28 cellular contexts compared by ENCODE assay signal in the genomic region with DNA sequence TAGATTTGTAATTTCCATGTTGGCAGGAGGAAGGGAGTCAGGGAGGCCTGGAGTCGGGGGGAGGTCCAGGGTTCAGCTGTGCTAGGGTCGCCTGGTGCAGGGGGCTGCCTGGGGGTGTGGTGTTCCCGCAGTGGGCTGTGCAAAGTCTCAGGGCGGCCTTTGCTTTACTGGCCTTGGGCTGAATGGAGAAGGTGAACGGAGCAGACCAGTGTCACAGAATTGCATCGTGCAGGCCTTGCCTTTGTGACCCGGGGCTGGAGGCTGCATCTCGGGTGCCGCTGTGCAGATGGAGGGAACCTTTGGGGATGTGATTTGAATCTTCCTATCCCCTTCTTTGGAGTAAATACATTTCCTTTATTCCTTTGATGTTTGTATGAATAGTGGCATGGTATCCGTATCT. TPM values are rescaled to one million over a fixed set of nuclear protein-coding genes. Genes with fewer than 3 reads are reported as not detected.
"Had no signal": no experiment of that assay in that cellular context is flagged by ENCODE, and none has a peak within 500 bp of the region (broad histone marks: within the 10 kb centered on the region; RNA-seq: fewer than 3 reads in every experiment).

No MANE protein-coding gene starts in this region.

- H3K27ac ChIP-seq: KMS-11, SJCRH30, SK-N-MC, WERI-Rb-1 had no signal

- FAIRE-seq: bronchial epithelial cell had no signal

- H3K36me3 ChIP-seq: SJCRH30, WERI-Rb-1 had no signal

- ATAC-seq: activated CD8-positive, alpha-beta memory T cell treated with anti-CD3 and anti-CD28 coated beads, Interleukin-2, amount 10 ng/mL, durations not matched to agents 7 days and 5 days; activated naive CD8-positive, alpha-beta T cell treated with anti-CD3 and anti-CD28 coated beads, Interleukin-2, amount 50 U/mL, for 24 hours had no signal

- H3K9me3 ChIP-seq: SJCRH30 had no signal

- H3K27me3 ChIP-seq: SJCRH30 had no signal

- DNase-seq: activated CD4-positive, alpha-beta memory T cell treated with anti-CD3 and anti-CD28 coated beads, Interleukin-2, amount 10 ng/mL, durations not matched to agents 7 days and 5 days; activated CD4-positive, alpha-beta T cell treated with anti-CD3 and anti-CD28 coated beads for 1 hour; activated CD4-positive, alpha-beta T cell treated with anti-CD3 and anti-CD28 coated beads for 48 hours; activated CD4-positive, CD25-positive, alpha-beta regulatory T cell; activated CD8-positive, alpha-beta memory T cell treated with anti-CD3 and anti-CD28 coated beads for 24 hours; activated CD8-positive, alpha-beta memory T cell treated with anti-CD3 and anti-CD28 coated beads, Interleukin-2, amount 10 ng/mL, durations not matched to agents 7 days and 5 days; activated CD8-positive, alpha-beta memory T cell treated with anti-CD3 and anti-CD28 coated beads, Interleukin-2, amount 50 U/mL, for 48 hours; activated effector memory CD4-positive, alpha-beta T cell treated with Interleukin-2 at 50 U/mL for 16 hours; activated naive CD4-positive, alpha-beta T cell treated with anti-CD3 and anti-CD28 coated beads, Interleukin-2, amount 10 ng/mL, durations not matched to agents 7 days and 5 days; activated naive CD8-positive, alpha-beta T cell treated with anti-CD3 and anti-CD28 coated beads, Interleukin-2, amount 50 U/mL, for 24 hours; activated T-cell treated with anti-CD3 and anti-CD28 coated beads, Interleukin-2, amount 50 U/mL, for 48 hours; anterior cingulate cortex; caudate nucleus; NCI-H1436; NCI-H1694; NCI-H524 treated with DMSO at 0.1 percent for 48 hours; SHP77; T1000; WERI-Rb-1 had no signal

- H3K9ac ChIP-seq: KMS-11 had no signal

- H3K4me2 ChIP-seq: KMS-11 had no signal

- H3K4me1 ChIP-seq: SJCRH30 had no signal

- H3K4me3 ChIP-seq: SJCRH30, SK-N-MC had no signal

RNA-seq across cellular contexts. Expression of a gene that starts 8.8 kb away (rescaled TPM):
- total RNA-seq: bronchial epithelial cell; M059J; NCI-H460; OCI-LY7; RPMI7951; SJCRH30; T-helper 1 cell treated with Interleukin-12 subunit alpha and Interleukin-12 subunit beta and Interleukin-4 antibody, amounts not matched to agents 30 ng/mL and 1 ng/mL, for 36 hours had no signal
